8 cellular contexts compared by ENCODE assay signal in genomic region chr16:11094075-11094593, GRCh38.
DNase-seq lines count a peak whose midpoint lies in the region; ATAC-seq and TF ChIP-seq lines count a peak whose summit lies in the region.

No MANE protein-coding gene starts in this region.

- ATAC-seq in GM18907 (IDR thresholded peaks at IDR 0.05; ENCODE audit: unreplicated experiment): peak; percentile 68
- ATAC-seq in HG02938 (IDR thresholded peaks at IDR 0.05; ENCODE audit: unreplicated experiment): peak; percentile 72

- in situ Hi-C loops in astrocyte of the spinal cord (cut with HindIII; ENCODE audit: low sequenced_read_pairs): no loop called here

- DNase-seq in RPMI8226 (peak; percentile 75), astrocyte of the spinal cord (ENCODE audit: low read depth, low spot score) (peak; percentile 63), NCI-H128 (lab: John Stamatoyannopoulos, UW; ENCODE audit: unreplicated experiment) (no peak), NCI-H1105 (lab: John Stamatoyannopoulos, UW) (no peak), SW480 (ENCODE audit: low spot score) (no peak)
- peak; percentile 54 to 70 for DNase-seq in stimulated activated CD4-positive, alpha-beta T cell treated with anti-CD3 and anti-CD28 coated beads, Interleukin-12 subunit alpha, Interleukin-12 subunit beta, amount 100 ng/mL, for 24 hours (ENCODE audit: low read depth in 2 of 2)

- H3K4me3 ChIP-seq in astrocyte of the spinal cord (ENCODE audit: low read depth, low read length): no peak overlapping the region

- TF ChIP-seq CTCF in astrocyte of the spinal cord (IDR thresholded peaks at IDR 0.05; ENCODE audit: low read depth, low read length): no peak

Comparison
In these comparisons a context has a peak if more than half of its experiments do, and no peak if none do; other contexts are left out.
1. DNase-seq: peak in RPMI8226 (single experiment), astrocyte of the spinal cord (single experiment) and stimulated activated CD4-positive, alpha-beta T cell treated with anti-CD3 and anti-CD28 coated beads, Interleukin-12 subunit alpha, Interleukin-12 subunit beta, amount 100 ng/mL, for 24 hours (2 of 2); none in NCI-H128 (single experiment), NCI-H1105 (single experiment) and SW480 (single experiment).